8 cellular contexts compared by ENCODE assay signal in the genomic region with DNA sequence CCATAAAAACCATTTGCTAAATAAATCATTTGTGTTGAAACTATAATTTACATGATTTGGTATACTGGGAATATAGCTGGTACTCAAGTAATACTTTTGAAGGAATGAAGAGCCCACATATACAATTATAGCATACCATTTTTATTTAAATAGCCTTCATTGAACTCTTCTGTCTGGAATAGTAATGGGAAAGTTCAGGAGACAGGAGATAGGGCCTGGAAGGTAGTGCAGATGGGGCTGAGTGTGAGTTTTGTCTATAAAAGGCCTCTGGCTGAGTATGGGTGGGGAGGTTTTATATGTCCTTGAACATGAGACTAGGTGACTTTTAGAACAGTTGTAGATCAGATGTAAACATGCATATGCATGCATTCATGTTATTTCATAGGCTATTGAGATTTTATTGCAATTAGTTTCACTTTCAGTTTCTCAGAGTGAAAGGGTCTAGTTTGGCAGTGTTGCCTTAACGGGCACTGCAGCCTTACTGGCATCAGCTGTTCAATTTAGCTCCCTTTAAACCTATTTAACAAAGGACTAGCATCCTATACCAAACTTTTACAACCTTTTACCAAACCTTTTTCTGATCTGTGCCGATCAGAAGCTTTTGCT. TPM values are rescaled to one million over a fixed set of nuclear protein-coding genes. Genes with fewer than 3 reads are reported as not detected.
DNase-seq lines count a peak whose midpoint lies in the region; ATAC-seq and TF ChIP-seq lines count a peak whose summit lies in the region.

No MANE protein-coding gene starts in this region.

- H3K9ac ChIP-seq in GM23248 = peak overlapping the region; percentile 75
- peak overlapping the region; percentile 41 for H3K9ac ChIP-seq in Karpas-422 (ENCODE audit: low read length)
- peak overlapping the region; percentile 74 for H3K9ac ChIP-seq in skeletal muscle satellite cell (ENCODE audit: low read depth, low read length)

- peaks cover 33% of the 10 kb centered on the region for H3K4me1 Mint-ChIP-seq in activated T-cell treated with anti-CD3 and anti-CD28 coated beads, Interleukin-2, amount 50 U/mL, for 4 hours (ENCODE audit: low read depth)
- peaks cover 24% of the 10 kb centered on the region for H3K4me1 Mint-ChIP-seq in activated T-helper 17 cell treated with anti-CD3 and anti-CD28 coated beads, Interleukin-2, amount 50 U/mL, for 72 hours

- no peaks in the 10 kb centered on the region for H3K9me2 ChIP-seq in GM23248 (ENCODE audit: insufficient read depth)
- H3K9me2 ChIP-seq in Karpas-422 (replicated peaks; ENCODE audit: insufficient read depth, low read length) = no peaks in the 10 kb centered on the region

- peak; percentile 80 to 85 for ATAC-seq in activated T-cell treated with anti-CD3 and anti-CD28 coated beads, Interleukin-2, amount 50 U/mL, for 4 hours
- ATAC-seq in activated T-helper 17 cell treated with anti-CD3 and anti-CD28 coated beads, Interleukin-2, amount 50 U/mL, for 72 hours (replicated peaks) = peak; percentile 83
- ATAC-seq in heart right ventricle = peak in 7 of 8 donors; percentile 33 to 70 (median 56)

- H4K20me1 ChIP-seq in GM23248 (ENCODE audit: insufficient read depth) (no peaks in the 10 kb centered on the region), Karpas-422 (ENCODE audit: insufficient read depth, low read depth, low read length) (no peaks in the 10 kb centered on the region)

- peak overlapping the region; percentile 79 for H3K27ac Mint-ChIP-seq in activated T-helper 17 cell treated with anti-CD3 and anti-CD28 coated beads, Interleukin-2, amount 50 U/mL, for 72 hours

- H3K4me3 Mint-ChIP-seq in activated T-cell treated with anti-CD3 and anti-CD28 coated beads, Interleukin-2, amount 50 U/mL, for 4 hours = peak overlapping the region; percentile 68
- peak overlapping the region; percentile 80 for H3K4me3 Mint-ChIP-seq in activated T-helper 17 cell treated with anti-CD3 and anti-CD28 coated beads, Interleukin-2, amount 50 U/mL, for 72 hours

- H2AFZ ChIP-seq in GM23248 (peak overlapping the region; percentile 98), Karpas-422 (ENCODE audit: low read length) (peak overlapping the region; percentile 81)

- H3K36me3 ChIP-seq in GM23248 (ENCODE audit: low read depth) (no peaks in the 10 kb centered on the region), Karpas-422 (ENCODE audit: insufficient read depth, low read length) (no peaks in the 10 kb centered on the region), heart right ventricle (no peaks in the 10 kb centered on the region), skeletal muscle satellite cell (ENCODE audit: insufficient read depth, low read length) (no peaks in the 10 kb centered on the region)

- H3K27me3 ChIP-seq in GM23248 (replicated peaks; ENCODE audit: insufficient read depth) (no peaks in the 10 kb centered on the region), Karpas-422 (ENCODE audit: low read length) (no peaks in the 10 kb centered on the region), heart right ventricle (no peaks in the 10 kb centered on the region), skeletal muscle satellite cell (ENCODE audit: control insufficient read depth, insufficient read depth, low read length) (no peaks in the 10 kb centered on the region)

- DNase-seq in activated T-cell treated with anti-CD3 and anti-CD28 coated beads, Interleukin-2, amount 50 U/mL, for 4 hours = no peak
- DNase-seq in activated T-cell treated with anti-CD3 and anti-CD28 coated beads, Interleukin-2, amount 50 U/mL, for 1 hour = no peak
- DNase-seq in GM23248 = peak; percentile 66
- DNase-seq in Karpas-422 = peak; percentile 58
- no peak for DNase-seq in heart right ventricle
- DNase-seq in NCI-H187 (lab: John Stamatoyannopoulos, UW) = no peak

- in situ Hi-C loops in GM23248 (cut with MboI) = loop anchor here (25.0 kb wide), 1 partner anchor 1244 kb away; no protein-coding TSS in a partner anchor

- no peaks in the 10 kb centered on the region for H3F3A ChIP-seq in GM23248 (ENCODE audit: insufficient read depth)

- H3K4me1 ChIP-seq in GM23248 (ENCODE audit: insufficient read depth) (peaks cover 16% of the 10 kb centered on the region), Karpas-422 (ENCODE audit: low read length) (peaks cover 13% of the 10 kb centered on the region), heart right ventricle (peaks cover 0 to 27% (median 15%) of the 10 kb centered on the region in 9 donors), skeletal muscle satellite cell (ENCODE audit: control insufficient read depth, insufficient read depth, low read length) (peaks cover 4% of the 10 kb centered on the region)

- H3K9me3 Mint-ChIP-seq in activated T-cell treated with anti-CD3 and anti-CD28 coated beads, Interleukin-2, amount 50 U/mL, for 4 hours = no peaks in the 10 kb centered on the region
- H3K9me3 Mint-ChIP-seq in activated T-helper 17 cell treated with anti-CD3 and anti-CD28 coated beads, Interleukin-2, amount 50 U/mL, for 72 hours = no peaks in the 10 kb centered on the region

- no peaks in the 10 kb centered on the region for H3K36me3 Mint-ChIP-seq in activated T-cell treated with anti-CD3 and anti-CD28 coated beads, Interleukin-2, amount 50 U/mL, for 4 hours (ENCODE audit: insufficient read depth)
- H3K36me3 Mint-ChIP-seq in activated T-helper 17 cell treated with anti-CD3 and anti-CD28 coated beads, Interleukin-2, amount 50 U/mL, for 72 hours (ENCODE audit: low read depth) = no peaks in the 10 kb centered on the region

- TF ChIP-seq CTCF in heart right ventricle (IDR thresholded peaks at IDR 0.05) = no peak

- intact Hi-C loops in heart right ventricle (cut with DNase I) = no loop called here

- H3K4me2 ChIP-seq in GM23248 (ENCODE audit: unreplicated experiment) (peak overlapping the region; percentile 99), Karpas-422 (ENCODE audit: low read depth, low read length, poor library complexity, severe bottlenecking) (peak overlapping the region; percentile 68), skeletal muscle satellite cell (ENCODE audit: low read length) (peak overlapping the region; percentile 91)

- H3K27ac ChIP-seq in GM23248 (peak overlapping the region; percentile 47), Karpas-422 (ENCODE audit: low read length) (no peak overlapping the region), heart right ventricle (peak overlapping the region in 9 of 10 donors; percentile 14 to 77 (median 58))

- H3K9me3 ChIP-seq in GM23248 (ENCODE audit: low read depth) = no peaks in the 10 kb centered on the region
- H3K9me3 ChIP-seq in Karpas-422 (ENCODE audit: low read length) = no peaks in the 10 kb centered on the region
- H3K9me3 ChIP-seq in heart right ventricle = peaks cover 0 to 24% (median 3%) of the 10 kb centered on the region in 11 donors
- no peaks in the 10 kb centered on the region for H3K9me3 ChIP-seq in skeletal muscle satellite cell (replicated peaks; ENCODE audit: low read length)

- WGBS in GM23248 (ENCODE audit: low coverage in 1 of 2, low lambda C conversion rate in 2 of 2, missing lambda C conversion rate in 2 of 2), 2 experiments = 23 to 25% methylated on average over 2 of the region's 2 CpGs
- WGBS in heart right ventricle, 2 donors = 26 to 49% methylated on average over 2 of the region's 2 CpGs

- H3K79me2 ChIP-seq in GM23248 (ENCODE audit: insufficient read depth) (no peaks in the 10 kb centered on the region), Karpas-422 (ENCODE audit: low read length) (no peaks in the 10 kb centered on the region)

- H3K4me3 ChIP-seq in GM23248 (peak overlapping the region; percentile 77), Karpas-422 (ENCODE audit: low read length) (peak overlapping the region; percentile 53), heart right ventricle (peak overlapping the region; percentile 8 to 53 (median 41)), skeletal muscle satellite cell (ENCODE audit: low read length) (peak overlapping the region; percentile 66)

- no peaks in the 10 kb centered on the region for H3K27me3 Mint-ChIP-seq in activated T-cell treated with anti-CD3 and anti-CD28 coated beads, Interleukin-2, amount 50 U/mL, for 4 hours (ENCODE audit: low read depth)
- no peaks in the 10 kb centered on the region for H3K27me3 Mint-ChIP-seq in activated T-helper 17 cell treated with anti-CD3 and anti-CD28 coated beads, Interleukin-2, amount 50 U/mL, for 72 hours

RNA-seq across cellular contexts. Expression of a gene that starts 27.2 kb away (rescaled TPM):
- 10 to 100 TPM; 51.9 to 62.6 (median 58.7) TPM for total RNA-seq in activated T-cell treated with anti-CD3 and anti-CD28 coated beads, Interleukin-2, amount 50 U/mL, for 4 hours
- total RNA-seq in GM23248 (2014; rRNA removed; shearing (Covaris generic)) = 51.1 and 54.9 TPM in 2 replicates
- polyA plus RNA-seq in GM23248 (2016; fragmentation: Nextera tagmentation; extraction: Ambion mirVana) = 59.0 and 61.4 TPM in 2 replicates
- 56.9 and 114 TPM in 2 replicates for total RNA-seq in Karpas-422 (2014; rRNA removed; shearing (Covaris generic); ENCODE audit: low replicate concordance)
- 100 to 1,000 TPM; 100 to 103 TPM for total RNA-seq in activated T-helper 17 cell treated with anti-CD3 and anti-CD28 coated beads, Interleukin-2, amount 50 U/mL, for 72 hours
- total RNA-seq in heart right ventricle = 10 to 100 TPM; 38.1 to 63.0 (median 45.8) TPM
- 10 to 100 TPM; 28.1 to 39.4 TPM for polyA plus RNA-seq in heart right ventricle
- total RNA-seq in skeletal muscle satellite cell (2012; rRNA removed) = 36.9 and 40.6 TPM in 2 replicates

RNA-seq across cellular contexts. Expression of a gene that starts 27.4 kb away (rescaled TPM):
- 1 to 10 TPM; 8.0 to 9.2 (median 8.1) TPM for total RNA-seq in activated T-cell treated with anti-CD3 and anti-CD28 coated beads, Interleukin-2, amount 50 U/mL, for 4 hours
- 15.8 and 22.4 TPM in 2 replicates for total RNA-seq in GM23248 (2014; rRNA removed; shearing (Covaris generic))
- polyA plus RNA-seq in GM23248 (2016; fragmentation: Nextera tagmentation; extraction: Ambion mirVana) (11.6 and 14.3 TPM in 2 replicates), heart right ventricle (1 to 10 TPM; 2.5 to 4.0 TPM)
- 12.4 and 30.5 TPM in 2 replicates for total RNA-seq in Karpas-422 (2014; rRNA removed; shearing (Covaris generic); ENCODE audit: low replicate concordance)
- 10 to 100 TPM; 24.6 to 37.0 TPM for total RNA-seq in activated T-helper 17 cell treated with anti-CD3 and anti-CD28 coated beads, Interleukin-2, amount 50 U/mL, for 72 hours
- 10 to 100 TPM in 6 of 10 donors, 1 to 10 TPM in 4; 6.9 to 13.9 (median 10.9) TPM for total RNA-seq in heart right ventricle
- total RNA-seq in skeletal muscle satellite cell (2012; rRNA removed) = 13.4 and 14.9 TPM in 2 replicates

Comparison
In these comparisons a context has a peak if more than half of its experiments do, and no peak if none do; other contexts are left out.
1. DNase-seq: peak in GM23248 (single experiment) and Karpas-422 (single experiment); none in activated T-cell treated with anti-CD3 and anti-CD28 coated beads, Interleukin-2, amount 50 U/mL, for 4 hours (single experiment), activated T-cell treated with anti-CD3 and anti-CD28 coated beads, Interleukin-2, amount 50 U/mL, for 1 hour (single experiment), heart right ventricle (0 of 2) and NCI-H187 (0 of 2).
2. Peak in every context shown above with its lines, with median percentiles within 50 percentile points of each other: ATAC-seq, H3K4me2 ChIP-seq, H3K4me3 ChIP-seq and H3K9ac ChIP-seq.